9 cellular contexts compared by ENCODE assay signal in the genomic region with DNA sequence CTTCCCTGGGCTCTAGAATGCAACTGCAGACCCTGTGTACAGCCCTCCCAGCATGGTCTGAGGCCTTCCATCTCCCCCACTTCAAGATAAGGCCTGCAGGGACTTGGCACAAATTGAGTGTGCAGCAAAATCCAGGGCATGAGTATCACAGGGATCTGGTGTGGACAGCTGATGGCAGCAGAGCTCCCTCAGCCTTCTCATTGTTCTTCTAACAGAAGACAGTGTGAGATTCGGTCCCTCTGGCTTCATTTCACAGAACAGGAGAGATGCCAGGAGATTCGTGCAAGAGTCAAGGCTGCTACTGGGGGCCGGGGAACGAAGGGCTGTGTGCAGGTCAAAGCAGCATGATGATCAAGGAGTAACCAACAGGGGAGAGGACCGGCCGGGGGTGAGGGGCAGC.
DNase-seq lines count a peak whose midpoint lies in the region; ATAC-seq, FAIRE-seq and TF ChIP-seq lines count a peak whose summit lies in the region.
"Had no signal": no experiment of that assay in that cellular context is flagged by ENCODE, and none has a peak within 500 bp of the region (broad histone marks: within the 10 kb centered on the region; RNA-seq: fewer than 3 reads in every experiment).

No MANE protein-coding gene starts in this region.

- no TSS peak for BruUV-seq in HCT116 (replicated peaks; lab: Mats Ljungman, UMichigan)

- no peak for TF ChIP-seq POLR2A in HCT116 (IDR thresholded peaks at IDR 0.05; ENCODE audit: borderline replicate concordance, extremely low read depth, insufficient read depth, insufficient read length)

- ATAC-seq in HCT116 = no peak
- peak; percentile 52 for ATAC-seq in left colon
- no peak for ATAC-seq in T-helper 17 cell

- no peak overlapping the region for H3K27ac Mint-ChIP-seq in T-helper 17 cell

- POLR2A ChIA-PET in HCT116 (lab: Charles Lee) = no interaction called here

- peak; percentile 61 for TF ChIP-seq RAD21 in HCT116 (IDR thresholded peaks at IDR 0.05; ENCODE audit: low read depth)

- TF ChIP-seq CTCF in AG09319 (IDR thresholded peaks at IDR 0.05; ENCODE audit: low read depth, low read length) (peak; percentile 30), HCT116 (IDR thresholded peaks at IDR 0.05 in 2 of 3, conservative IDR thresholded peaks at IDR 0.05 in 1 of 3; ENCODE audit: borderline replicate concordance in 1 of 3, insufficient read depth in 1 of 3, low read depth in 2 of 3, low read length in 2 of 3) (peak; percentile 11 to 28 (median 19); a peak in 2 of 6 replicates), bronchial epithelial cell (IDR thresholded peaks at IDR 0.05; ENCODE audit: insufficient read depth, low read length, severe bottlenecking) (peak; percentile 54), tibial artery (IDR thresholded peaks at IDR 0.05) (peak in 1 of 2 experiments; percentile 22)

- H3K4me1 ChIP-seq in HCT116 (ENCODE audit: control insufficient read depth in 1 of 2, insufficient read depth in 2 of 2, low read length in 2 of 2) (peaks cover 0 to 8% of the 10 kb centered on the region in 2 experiments; a peak in 1 of 4 replicates), tibial artery (peaks cover 0 to 10% (median 3%) of the 10 kb centered on the region in 4 donors)

- no peak for FAIRE-seq in bronchial epithelial cell (lab: Jason Lieb, UNC)

- H3K4me1 Mint-ChIP-seq in T-helper 17 cell = peaks cover 20% of the 10 kb centered on the region

- intact Hi-C loops in HCT116 (cut with micrococcal nuclease) = loop anchor here (1.0 to 10.0 kb wide), 2 partner anchors 146 to 434 kb away; no protein-coding TSS in a partner anchor
- intact Hi-C loops in left colon (cut with DNase I, micrococcal nuclease) = loop anchor here in 1 of 2 donors (10.0 kb wide), 2 partner anchors 436 to 476 kb away; no protein-coding TSS in a partner anchor
- intact Hi-C loops in tibial artery (cut with DNase I; ENCODE audit: low total_unique reads) = no loop called here

- H4K20me1 ChIP-seq in HCT116 (ENCODE audit: insufficient read depth) = no peaks in the 10 kb centered on the region

- DNase-seq in AG09319 (ENCODE audit: extremely low read depth, low read depth) = no peak
- no peak for DNase-seq in HCT116 (ENCODE audit: low read depth, low spot score)
- DNase-seq in bronchial epithelial cell (ENCODE audit: low read depth) = peak; percentile 27
- DNase-seq in left colon = no peak
- no peak for DNase-seq in GM19238 (ENCODE audit: insufficient read length, low spot score)
- no peak for DNase-seq in MG63
- no peak for DNase-seq in tibial artery
- no peak for DNase-seq in T-helper 17 cell
- DNase-seq: central memory CD4-positive, alpha-beta T cell had no signal

- H3K27me3 ChIP-seq in HCT116 (ENCODE audit: insufficient read depth, low read length) (no peaks in the 10 kb centered on the region), bronchial epithelial cell (ENCODE audit: control insufficient read depth, insufficient read depth, low read length) (no peaks in the 10 kb centered on the region), MG63 (no peaks in the 10 kb centered on the region), tibial artery (no peaks in the 10 kb centered on the region)

- no peak overlapping the region for H3K4me2 ChIP-seq in HCT116 (ENCODE audit: low read length)

- CTCF ChIA-PET in HCT116 (lab: Charles Lee) = interaction anchor here (1.0 to 1.2 kb wide), 2 partner anchors 435 to 474 kb away, joined by 3 to 4 read pairs; no protein-coding TSS in a partner anchor

- H3K27ac ChIP-seq in HCT116 (ENCODE audit: low read depth, low read length) (no peak overlapping the region), tibial artery (no peak overlapping the region)

- H3K4me3 ChIP-seq in HCT116 (replicated peaks in 1 of 2; ENCODE audit: low read depth in 1 of 2, low read length in 2 of 2) (no peak overlapping the region), bronchial epithelial cell (ENCODE audit: low read depth, low read length) (no peak overlapping the region), MG63 (no peak overlapping the region), tibial artery (no peak overlapping the region)

- no peak overlapping the region for H3K4me3 Mint-ChIP-seq in T-helper 17 cell

- RAD21 ChIA-PET in HCT116 (lab: Charles Lee; ENCODE audit: low non-redundant PET in 1 of 2, low total read pairs in 2 of 2, uncharacterized antibody in 2 of 2, unreplicated experiment in 2 of 2) = no interaction called here

- H3K9me3 ChIP-seq in HCT116 (ENCODE audit: control insufficient read depth in 1 of 2, insufficient read depth in 1 of 2, low read depth in 1 of 2, low read length in 2 of 2) = no peaks in the 10 kb centered on the region
- H3K9me3 ChIP-seq in MG63 = no peaks in the 10 kb centered on the region
- no peaks in the 10 kb centered on the region for H3K9me3 ChIP-seq in tibial artery
- no peaks in the 10 kb centered on the region for H3K9me3 ChIP-seq in T-helper 17 cell (ENCODE audit: control insufficient read depth, low read length, poor library complexity, severe bottlenecking)

- no peaks in the 10 kb centered on the region for H3K27me3 Mint-ChIP-seq in T-helper 17 cell

- H3K79me2 ChIP-seq in HCT116 (ENCODE audit: insufficient read depth, low read length) = no peaks in the 10 kb centered on the region

- no peak overlapping the region for H2AFZ ChIP-seq in HCT116 (ENCODE audit: low read depth, low read length, poor library complexity, severe bottlenecking)

- H3K36me3 ChIP-seq in HCT116 (ENCODE audit: control insufficient read depth in 1 of 2, insufficient read depth in 2 of 2, low read length in 2 of 2) (peaks cover 7 to 9% of the 10 kb centered on the region in 2 experiments; a peak in 3 of 4 replicates), bronchial epithelial cell (ENCODE audit: control insufficient read depth, insufficient read depth, low read length) (peaks cover 17% of the 10 kb centered on the region), MG63 (no peaks in the 10 kb centered on the region), tibial artery (peaks cover 11 to 35% (median 23%) of the 10 kb centered on the region in 3 donors)

- no peaks in the 10 kb centered on the region for H3K9me2 ChIP-seq in HCT116 (ENCODE audit: insufficient read depth)

- peaks cover 8% of the 10 kb centered on the region for H3K36me3 Mint-ChIP-seq in T-helper 17 cell (ENCODE audit: low read depth)

- H3K9ac ChIP-seq in HCT116 (ENCODE audit: low read length) = no peak overlapping the region

TF ChIP-seq in HCT116, 20 proteins besides CTCF, POLR2A, EP300 and RAD21:
- TF ChIP-seq TCF7L2 (IDR thresholded peaks at IDR 0.05; ENCODE audit: borderline replicate concordance, extremely low read depth, insufficient read depth, insufficient read length) (no peak), CBX3 (IDR thresholded peaks at IDR 0.05; ENCODE audit: low read depth) (no peak), EZH2 (IDR thresholded peaks at IDR 0.05) (no peak), SIN3A (IDR thresholded peaks at IDR 0.05; ENCODE audit: low read depth) (no peak), POLR2AphosphoS5 (IDR thresholded peaks at IDR 0.05; ENCODE audit: low read depth, low read length) (no peak), JUND (IDR thresholded peaks at IDR 0.05) (no peak), ZFX (IDR thresholded peaks at IDR 0.05) (no peak), EGR1 (IDR thresholded peaks at IDR 0.05; ENCODE audit: low read depth) (no peak), ZNF274 (IDR thresholded peaks at IDR 0.05; ENCODE audit: low read depth, low read length) (no peak), ELF1 (IDR thresholded peaks at IDR 0.05; ENCODE audit: borderline replicate concordance, low read depth) (no peak), EZH2phosphoT487 (IDR thresholded peaks at IDR 0.05; ENCODE audit: borderline replicate concordance) (no peak), SP1 (IDR thresholded peaks at IDR 0.05; ENCODE audit: low read depth) (no peak)
- TF ChIP-seq, protein P1, sequence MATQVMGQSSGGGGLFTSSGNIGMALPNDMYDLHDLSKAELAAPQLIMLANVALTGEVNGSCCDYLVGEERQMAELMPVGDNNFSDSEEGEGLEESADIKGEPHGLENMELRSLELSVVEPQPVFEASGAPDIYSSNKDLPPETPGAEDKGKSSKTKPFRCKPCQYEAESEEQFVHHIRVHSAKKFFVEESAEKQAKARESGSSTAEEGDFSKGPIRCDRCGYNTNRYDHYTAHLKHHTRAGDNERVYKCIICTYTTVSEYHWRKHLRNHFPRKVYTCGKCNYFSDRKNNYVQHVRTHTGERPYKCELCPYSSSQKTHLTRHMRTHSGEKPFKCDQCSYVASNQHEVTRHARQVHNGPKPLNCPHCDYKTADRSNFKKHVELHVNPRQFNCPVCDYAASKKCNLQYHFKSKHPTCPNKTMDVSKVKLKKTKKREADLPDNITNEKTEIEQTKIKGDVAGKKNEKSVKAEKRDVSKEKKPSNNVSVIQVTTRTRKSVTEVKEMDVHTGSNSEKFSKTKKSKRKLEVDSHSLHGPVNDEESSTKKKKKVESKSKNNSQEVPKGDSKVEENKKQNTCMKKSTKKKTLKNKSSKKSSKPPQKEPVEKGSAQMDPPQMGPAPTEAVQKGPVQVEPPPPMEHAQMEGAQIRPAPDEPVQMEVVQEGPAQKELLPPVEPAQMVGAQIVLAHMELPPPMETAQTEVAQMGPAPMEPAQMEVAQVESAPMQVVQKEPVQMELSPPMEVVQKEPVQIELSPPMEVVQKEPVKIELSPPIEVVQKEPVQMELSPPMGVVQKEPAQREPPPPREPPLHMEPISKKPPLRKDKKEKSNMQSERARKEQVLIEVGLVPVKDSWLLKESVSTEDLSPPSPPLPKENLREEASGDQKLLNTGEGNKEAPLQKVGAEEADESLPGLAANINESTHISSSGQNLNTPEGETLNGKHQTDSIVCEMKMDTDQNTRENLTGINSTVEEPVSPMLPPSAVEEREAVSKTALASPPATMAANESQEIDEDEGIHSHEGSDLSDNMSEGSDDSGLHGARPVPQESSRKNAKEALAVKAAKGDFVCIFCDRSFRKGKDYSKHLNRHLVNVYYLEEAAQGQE (IDR thresholded peaks at IDR 0.05; ENCODE audit: low read depth) = no peak
